Comparison of ENCODE assay signal across 14 cellular contexts in the genomic region with DNA sequence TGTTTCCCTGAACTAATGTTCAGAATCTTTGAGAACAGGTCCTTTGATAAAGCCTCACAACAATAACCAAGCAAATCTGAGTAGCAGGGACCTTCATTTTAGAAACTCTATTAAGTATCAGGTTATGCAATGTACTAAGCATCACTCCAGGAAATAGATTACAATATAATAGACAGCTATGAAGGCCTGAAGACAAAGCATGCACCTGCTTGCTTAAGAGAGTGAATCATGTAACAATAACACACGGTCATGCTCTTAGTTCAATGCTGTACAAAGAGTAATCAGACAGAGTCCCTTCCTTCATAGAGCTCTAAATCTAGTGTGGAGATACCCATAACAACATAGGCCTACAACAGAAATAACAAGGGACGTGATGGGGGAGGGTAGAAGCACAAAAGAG. TPM values are rescaled to one million over a fixed set of nuclear protein-coding genes. Genes with fewer than 3 reads are reported as not detected.
DNase-seq lines count a peak whose midpoint lies in the region; ATAC-seq and TF ChIP-seq lines count a peak whose summit lies in the region.
"Had no signal": no experiment of that assay in that cellular context is flagged by ENCODE, and none has a peak within 500 bp of the region (broad histone marks: within the 10 kb centered on the region; RNA-seq: fewer than 3 reads in every experiment).

No MANE protein-coding gene starts in this region.

- no peak overlapping the region for H2AK9ac ChIP-seq in IMR-90 (replicated peaks; ENCODE audit: low read depth, low read length, poor library complexity)

- CTCF ChIA-PET in IMR-90 (lab: Yijun Ruan, JAX): interaction anchor here (0.6 kb wide), 2 partner anchors 135 to 146 kb away, joined by 3 read pairs; no protein-coding TSS in a partner anchor

- no peak overlapping the region for H3K18ac ChIP-seq in IMR-90 (ENCODE audit: low read depth, low read length)

- H3K4me1 ChIP-seq in IMR-90 (ENCODE audit: control insufficient read depth, insufficient read depth, low read length): no peaks in the 10 kb centered on the region
- no peaks in the 10 kb centered on the region for H3K4me1 ChIP-seq in colonic mucosa
- peaks cover 40% of the 10 kb centered on the region for H3K4me1 ChIP-seq in mucosa of stomach (ENCODE audit: control insufficient read depth, insufficient read depth, low read length)
- no peaks in the 10 kb centered on the region for H3K4me1 ChIP-seq in gastroesophageal sphincter
- H3K4me1 ChIP-seq: sigmoid colon had no signal

- TF ChIP-seq EP300 in gastroesophageal sphincter (IDR thresholded peaks at IDR 0.05): no peak

- H2BK5ac ChIP-seq in IMR-90 (ENCODE audit: low read depth, low read length, poor library complexity, severe bottlenecking): no peak overlapping the region

- no peak overlapping the region for H2BK15ac ChIP-seq in IMR-90 (ENCODE audit: low read depth, low read length)

- in situ Hi-C loops in IMR-90 (cut with MboI; ENCODE audit: low sequenced_read_pairs): no loop called here

- H4K8ac ChIP-seq in IMR-90 (ENCODE audit: low read depth in 2 of 2, low read length in 2 of 2): no peak overlapping the region

- no peaks in the 10 kb centered on the region for H3K9me1 ChIP-seq in IMR-90 (ENCODE audit: insufficient read depth, low read length)

- WGBS in IMR-90 (ENCODE audit: extremely low coverage in 2 of 2, insufficient read length in 1 of 2), 2 experiments: no CpG with 5 or more reads among the region's 2 CpGs
- whole genome bisulfite sequencing in gastroesophageal sphincter (ENCODE audit: low coverage in 1 of 2), 2 donors: 63 to 79% methylated on average over 2 of the region's 2 CpGs

- no peak overlapping the region for H3K14ac ChIP-seq in IMR-90 (replicated peaks; ENCODE audit: low read depth, low read length)

- no peak overlapping the region for H3K23ac ChIP-seq in IMR-90 (ENCODE audit: low read depth, low read length)

- POLR2A ChIA-PET in IMR-90 (lab: Charles Lee; ENCODE audit: unreplicated experiment): no interaction called here

- H3K4me3 ChIP-seq in IMR-90 (ENCODE audit: insufficient read depth, low read depth, low read length): no peak overlapping the region
- no peak overlapping the region for H3K4me3 ChIP-seq in colonic mucosa
- no peak overlapping the region for H3K4me3 ChIP-seq in mucosa of stomach (ENCODE audit: low read length)
- no peak overlapping the region for H3K4me3 ChIP-seq in gastroesophageal sphincter
- H3K4me3 ChIP-seq: MG63, neural progenitor cell, sigmoid colon had no signal

- no peak overlapping the region for H4K91ac ChIP-seq in IMR-90 (ENCODE audit: insufficient read depth, low read depth, low read length)

- no peaks in the 10 kb centered on the region for H3K79me1 ChIP-seq in IMR-90 (ENCODE audit: low read depth in 1 of 2, low read length in 2 of 2)

- H3K9me3 ChIP-seq in IMR-90 (ENCODE audit: control insufficient read depth, insufficient read depth, low read length): no peaks in the 10 kb centered on the region
- no peaks in the 10 kb centered on the region for H3K9me3 ChIP-seq in colonic mucosa
- no peaks in the 10 kb centered on the region for H3K9me3 ChIP-seq in mucosa of stomach (ENCODE audit: control insufficient read depth, low read length)
- no peaks in the 10 kb centered on the region for H3K9me3 ChIP-seq in gastroesophageal sphincter
- H3K9me3 ChIP-seq: MG63, sigmoid colon had no signal

- H2AK5ac ChIP-seq in IMR-90 (ENCODE audit: low read depth, low read length): no peak overlapping the region

- TF ChIP-seq CTCF in IMR-90 (conservative IDR thresholded peaks at IDR 0.05; ENCODE audit: low read depth, low read length) (no peak), colonic mucosa (IDR thresholded peaks at IDR 0.05) (no peak), gastroesophageal sphincter (IDR thresholded peaks at IDR 0.05) (no peak)

- no peaks in the 10 kb centered on the region for H3K36me3 ChIP-seq in IMR-90 (ENCODE audit: control insufficient read depth, insufficient read depth, low read length)
- H3K36me3 ChIP-seq in colonic mucosa: no peaks in the 10 kb centered on the region
- H3K36me3 ChIP-seq in mucosa of stomach (ENCODE audit: control insufficient read depth, insufficient read depth, low read length): no peaks in the 10 kb centered on the region
- no peaks in the 10 kb centered on the region for H3K36me3 ChIP-seq in gastroesophageal sphincter
- H3K36me3 ChIP-seq: MG63, neural progenitor cell, sigmoid colon had no signal

- H3K9ac ChIP-seq in IMR-90 (ENCODE audit: low read depth, low read length) (no peak overlapping the region), colonic mucosa (ENCODE audit: low read depth in 2 of 2, low read length in 2 of 2) (peak overlapping the region in 1 of 2 donors; percentile 26), mucosa of stomach (ENCODE audit: low read length) (peak overlapping the region; percentile 26)
- H3K9ac ChIP-seq: neural progenitor cell had no signal

- dilution Hi-C loops in IMR-90 (cut with HindIII; ENCODE audit: low sequenced_read_pairs, unreplicated experiment): no loop called here

- H2BK120ac ChIP-seq in IMR-90 (ENCODE audit: low read depth, low read length): no peak overlapping the region

- H2BK20ac ChIP-seq in IMR-90 (ENCODE audit: low read depth, low read length): no peak overlapping the region

- TF ChIP-seq RAD21 in IMR-90 (IDR thresholded peaks at IDR 0.05; ENCODE audit: low read length): no peak

- no peaks in the 10 kb centered on the region for H3K27me3 ChIP-seq in IMR-90 (ENCODE audit: control insufficient read depth, insufficient read depth, low read length)
- H3K27me3 ChIP-seq in colonic mucosa: no peaks in the 10 kb centered on the region
- no peaks in the 10 kb centered on the region for H3K27me3 ChIP-seq in mucosa of stomach (ENCODE audit: control insufficient read depth, insufficient read depth, low read length)
- H3K27me3 ChIP-seq in gastroesophageal sphincter: no peaks in the 10 kb centered on the region
- H3K27me3 ChIP-seq: MG63, neural progenitor cell, sigmoid colon had no signal

- ATAC-seq in IMR-90 (ENCODE audit: low read depth) (no peak), HG02938 (IDR thresholded peaks at IDR 0.05; ENCODE audit: unreplicated experiment) (no peak), GM21737 (IDR thresholded peaks at IDR 0.05; ENCODE audit: unreplicated experiment) (no peak), gastroesophageal sphincter (no peak)
- ATAC-seq: stimulated activated naive CD8-positive, alpha-beta T cell treated with anti-CD3 and anti-CD28 coated beads, Interleukin-15, Interleukin-2, amounts not matched to agents 100 U/mL and 50 U/mL, for 24 hours had no signal

- intact Hi-C loops in IMR-90 (cut with micrococcal nuclease): no loop called here
- intact Hi-C loops in colonic mucosa (cut with DNase I): no loop called here

- H3K56ac ChIP-seq in IMR-90 (ENCODE audit: extremely low read depth, insufficient read depth, low read length): no peak overlapping the region

- H4K5ac ChIP-seq in IMR-90 (ENCODE audit: low read depth, low read length): no peak overlapping the region

- no peak overlapping the region for H3K4me2 ChIP-seq in IMR-90 (ENCODE audit: low read depth, low read length)
- H3K4me2 ChIP-seq: neural progenitor cell had no signal

- DNase-seq in IMR-90: peak; percentile 36
- peak; percentile 58 for DNase-seq in NCI-H2196 treated with DMSO at 0.1 percent for 48 hours (lab: John Stamatoyannopoulos, UW; ENCODE audit: unreplicated experiment)
- DNase-seq in colonic mucosa: no peak
- no peak for DNase-seq in anterior cingulate cortex (lab: John Stamatoyannopoulos, UW)
- DNase-seq: activated B cell treated with CpG ODN at 0.5 μM for 24 hours; C1 segment of cervical spinal cord; MG63; sigmoid colon; stimulated activated naive CD8-positive, alpha-beta T cell treated with anti-CD3 and anti-CD28 coated beads, Interleukin-15, Interleukin-2, amounts not matched to agents 100 U/mL and 50 U/mL, for 24 hours had no signal

- no peak overlapping the region for H3K4ac ChIP-seq in IMR-90 (ENCODE audit: low read depth, low read length)

- TF ChIP-seq POLR2A in IMR-90 (IDR thresholded peaks at IDR 0.05; ENCODE audit: low read depth, low read length) (no peak), gastroesophageal sphincter (IDR thresholded peaks at IDR 0.05) (no peak)

- H2AFZ ChIP-seq in IMR-90 (replicated peaks; ENCODE audit: low read length, poor library complexity): no peak overlapping the region
- H2AFZ ChIP-seq: neural progenitor cell had no signal

- no peaks in the 10 kb centered on the region for H4K20me1 ChIP-seq in IMR-90 (ENCODE audit: insufficient read depth, low read length)

- no peak overlapping the region for H3K27ac ChIP-seq in IMR-90 (ENCODE audit: insufficient read depth, low read length)
- peak overlapping the region; percentile 70 for H3K27ac ChIP-seq in colonic mucosa
- H3K27ac ChIP-seq in gastroesophageal sphincter: no peak overlapping the region
- H3K27ac ChIP-seq: neural progenitor cell, sigmoid colon had no signal

- BruUV-seq in IMR-90 (replicated peaks; lab: Mats Ljungman, UMichigan): no TSS peak

TF ChIP-seq in IMR-90, 13 proteins besides CTCF, POLR2A, EP300 and RAD21:
- TF ChIP-seq CEBPB (IDR thresholded peaks at IDR 0.05; ENCODE audit: low read depth, low read length) (peak; percentile 42; the same call in 1 of the 2 replicates), RCOR1 (IDR thresholded peaks at IDR 0.05; ENCODE audit: insufficient replicate concordance, low read length) (no peak), CHD1 (IDR thresholded peaks at IDR 0.05; ENCODE audit: low read depth, low read length) (no peak)
TF ChIP-seq in IMR-90: peak in this region for 1.

RNA-seq across cellular contexts. Expression of a gene that starts 8.1 kb away (rescaled TPM):
- 23.1 and 75.3 TPM in 2 replicates for total RNA-seq in IMR-90 (2012; rRNA removed)
- 24.0 and 31.9 TPM in 2 replicates for polyA plus RNA-seq in IMR-90 (2012; rRNA removed)
- 9.1 and 14.8 TPM in 2 replicates for polyA plus RNA-seq in IMR-90 (2012; cell fraction: cytosol; rRNA removed)
- 5.9 and 9.6 TPM in 2 replicates for polyA plus RNA-seq in IMR-90 (2012; cell fraction: nucleus; rRNA removed; ENCODE audit: low replicate concordance)
- total RNA-seq in colonic mucosa: 100 to 1,000 TPM; 172 to 254 TPM
- 100 to 1,000 TPM; 106 to 164 (median 115) TPM for total RNA-seq in gastroesophageal sphincter

RNA-seq across cellular contexts. Expression of a gene that starts 11.6 kb away (rescaled TPM):
- 17.2 and 19.2 TPM in 2 replicates for total RNA-seq in IMR-90 (2012; rRNA removed)
- 5.8 and 6.8 TPM in 2 replicates for polyA plus RNA-seq in IMR-90 (2012; rRNA removed)
- polyA plus RNA-seq in IMR-90 (2012; cell fraction: cytosol; rRNA removed): 1.5 and 3.8 TPM in 2 replicates
- 1.8 and 7.2 TPM in 2 replicates for polyA plus RNA-seq in IMR-90 (2012; cell fraction: nucleus; rRNA removed; ENCODE audit: low replicate concordance)
- 10 to 100 TPM in 1 of 2 donors, 1 to 10 TPM in 1; 9.6 to 22.0 TPM for total RNA-seq in colonic mucosa
- total RNA-seq in gastroesophageal sphincter: 1 to 10 TPM in 1 of 4 donors, under 1 TPM in 3; 0.40 to 2.5 (median 0.83) TPM

Comparison
In these comparisons a context has a peak if more than half of its experiments do, and no peak if none do; other contexts are left out.
1. DNase-seq: peak in IMR-90 (single experiment) and NCI-H2196 treated with DMSO at 0.1 percent for 48 hours (single experiment); none in colonic mucosa (single experiment) and anterior cingulate cortex (0 of 58).